In genomic region chr1:64790965-64791487, GRCh38 we compare ENCODE assay signal across 21 cellular contexts.
"Had no signal": no experiment of that assay in that cellular context is flagged by ENCODE, and none has a peak within 500 bp of the region (broad histone marks: within the 10 kb centered on the region; RNA-seq: fewer than 3 reads in every experiment).

No MANE protein-coding gene starts in this region.

- H3K4me3 ChIP-seq: adrenal gland, PC-9 had no signal

- H3K4me1 ChIP-seq: adrenal gland had no signal

- H3K27me3 ChIP-seq: adrenal gland had no signal

- ATAC-seq: WTC11 had no signal

- H3K36me3 ChIP-seq: adrenal gland had no signal

- H2AFZ ChIP-seq: PC-9 had no signal

- H3K4me2 ChIP-seq: KMS-11, PC-9 had no signal

- H3K9ac ChIP-seq: KMS-11 had no signal

- H3K27ac ChIP-seq: adrenal gland, KMS-11, PC-9 had no signal

- DNase-seq: activated CD4-positive, alpha-beta memory T cell treated with anti-CD3 and anti-CD28 coated beads, Interleukin-2, amount 10 ng/mL, durations not matched to agents 7 days and 5 days; activated CD4-positive, alpha-beta T cell treated with anti-CD3 and anti-CD28 coated beads, Interleukin-2, amount 10 ng/mL, durations not matched to agents 24 days and 14 days; activated CD4-positive, CD25-positive, alpha-beta regulatory T cell treated with anti-CD3 and anti-CD28 coated beads, Interleukin-2, amount 50 U/mL, for 72 hours; activated gamma-delta T cell treated with Interleukin-2 at 50 U/mL for 16 hours; activated naive CD4-positive, alpha-beta T cell treated with anti-CD3 and anti-CD28 coated beads, Interleukin-2, amount 10 ng/mL, durations not matched to agents 7 days and 5 days; activated naive CD8-positive, alpha-beta T cell treated with anti-CD3 and anti-CD28 coated beads, Interleukin-2, amount 10 ng/mL, durations not matched to agents 7 days and 5 days; activated T-cell treated with anti-CD3 and anti-CD28 coated beads for 4 hours; activated T-cell treated with anti-CD3 and anti-CD28 coated beads, Interleukin-2, amount 50 U/mL, for 48 hours; adrenal gland; aorta; MM.1S; NCI-H1105; NCI-H1436 treated with DMSO at 0.1 percent for 48 hours; NCI-H187; NCI-H2081 treated with DMSO at 0.1 percent for 48 hours; NCI-H446; NCI-H524; PC-9; SHP77 treated with DMSO at 0.1 percent for 48 hours had no signal
